Comparison of ENCODE assay signal across 22 cellular contexts in genomic region chr3:44932271-44932670, GRCh38. TPM values are rescaled to one million over a fixed set of nuclear protein-coding genes. Genes with fewer than 3 reads are reported as not detected.
"Had no signal": no experiment of that assay in that cellular context is flagged by ENCODE, and none has a peak within 500 bp of the region (broad histone marks: within the 10 kb centered on the region; RNA-seq: fewer than 3 reads in every experiment).

No MANE protein-coding gene starts in this region.

- H3K4me1 Mint-ChIP-seq: naive B cell, nephron had no signal

- H3K4me3 ChIP-seq: coronary artery, dorsolateral prefrontal cortex, esophagus squamous epithelium, gastroesophageal sphincter, lung, right atrium auricular region had no signal

- H3K27me3 ChIP-seq: dorsolateral prefrontal cortex, esophagus squamous epithelium, gastroesophageal sphincter, right atrium auricular region had no signal

- H3K27me3 Mint-ChIP-seq: naive B cell had no signal

- H3K27ac ChIP-seq: coronary artery, dorsolateral prefrontal cortex, esophagus squamous epithelium, gastroesophageal sphincter, right atrium auricular region had no signal

- ATAC-seq: gastroesophageal sphincter, left colon, left ventricle myocardium superior had no signal

- DNase-seq: dorsolateral prefrontal cortex; effector CD8-positive, alpha-beta T cell; esophagus squamous epithelium; foreskin fibroblast; left colon; left ventricle myocardium superior; mesenchymal stem cell; naive B cell; posterior cingulate gyrus; small intestine; stimulated activated CD4-positive, alpha-beta T cell treated with anti-CD3 and anti-CD28 coated beads, Interleukin-2, amount 100 ng/mL, for 48 hours; stimulated activated naive CD4-positive, alpha-beta T cell treated with Interleukin-2 at 50 U/mL for 16 hours had no signal

- H3K9me3 Mint-ChIP-seq: naive B cell, nephron had no signal

- H3K9me3 ChIP-seq: esophagus squamous epithelium, gastroesophageal sphincter, right atrium auricular region had no signal

- H3K4me3 Mint-ChIP-seq: naive B cell, nephron had no signal

- H3K4me1 ChIP-seq: esophagus squamous epithelium, gastroesophageal sphincter, right atrium auricular region had no signal

RNA-seq across cellular contexts. Expression of gene TGM4, which starts 57.9 kb away (rescaled TPM):
- total RNA-seq: cerebellum, epithelial cell of proximal tubule, esophagus squamous epithelium, gastroesophageal sphincter, kidney epithelial cell, left colon, left ventricle myocardium superior, lung, osteocyte, right atrium auricular region, urinary bladder had no signal
- polyA plus RNA-seq: small intestine, urinary bladder had no signal
